In the genomic region with DNA sequence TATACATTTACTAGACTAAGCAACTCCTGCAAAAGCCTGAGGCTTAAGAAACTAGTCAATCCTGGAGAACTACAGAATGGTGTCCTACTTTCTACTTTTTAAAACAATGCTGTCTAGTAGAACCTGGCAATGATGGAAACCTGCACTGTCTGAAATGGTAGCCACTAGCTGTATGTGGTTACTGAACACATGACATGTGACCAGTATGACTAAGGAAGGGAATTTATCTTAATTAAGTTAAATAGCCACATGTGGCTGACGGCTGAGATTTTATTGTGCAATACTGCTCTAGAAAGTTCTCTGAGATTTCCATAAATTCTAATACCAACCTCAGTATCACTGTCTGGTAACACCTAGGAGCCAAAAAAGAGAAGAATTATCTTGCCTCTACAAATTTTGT, we compare ENCODE assay signal across 15 cellular contexts. TPM values are rescaled to one million over a fixed set of nuclear protein-coding genes. Genes with fewer than 3 reads are reported as not detected.
A peak's percentile ranks its signal among the peaks of the same experiment; 100 is the strongest.
DNase-seq lines count a peak whose midpoint lies in the region; ATAC-seq and TF ChIP-seq lines count a peak whose summit lies in the region.
"Had no signal": no experiment of that assay in that cellular context is flagged by ENCODE, and none has a peak within 500 bp of the region (broad histone marks: within the 10 kb centered on the region; RNA-seq: fewer than 3 reads in every experiment).

No MANE protein-coding gene starts in this region.

- POLR2A ChIA-PET in AG04450 (lab: Yijun Ruan, JAX): interaction anchor here (1.1 kb wide), 1 partner anchor 117 kb away, joined by 3 read pairs; a partner anchor contains a TSS
- POLR2A ChIA-PET in MCF 10A (lab: Yijun Ruan, JAX): interaction anchor here (0.6 to 1.5 kb wide), 8 partner anchors 8 to 119 kb away, joined by 3 to 9 read pairs (median 3); no protein-coding TSS in a partner anchor

- peaks cover 74% of the 10 kb centered on the region for H3K36me3 Mint-ChIP-seq in MCF 10A (ENCODE audit: insufficient read depth, unreplicated experiment)

- CTCF ChIA-PET in AG04450 (lab: Charles Lee) (interaction anchor here (0.9 kb wide), 1 partner anchor 91 kb away, joined by 3 read pairs; no protein-coding TSS in a partner anchor), MCF 10A (lab: Yijun Ruan, JAX) (interaction anchor here (0.7 to 1.3 kb wide), 3 partner anchors 14 to 90 kb away, joined by 3 to 10 read pairs (median 3); no protein-coding TSS in a partner anchor)

- peak overlapping the region; percentile 20 for H3K27ac Mint-ChIP-seq in MCF 10A (ENCODE audit: low read depth, unreplicated experiment)

- DNase-seq in AG04450 (ENCODE audit: low read depth, low spot score) (peak; percentile 13), LHCN-M2 (ENCODE audit: low read depth) (peak; percentile 57), MCF 10A (ENCODE audit: unreplicated experiment) (peak; percentile 48), left lung (no peak), NCI-H748 (lab: John Stamatoyannopoulos, UW; ENCODE audit: unreplicated experiment) (no peak), NCI-H510A (lab: John Stamatoyannopoulos, UW) (no peak), H7 (no peak), cerebellum (ENCODE audit: low spot score) (no peak)
- DNase-seq: ACHN; activated CD4-positive, alpha-beta T cell treated with anti-CD3 and anti-CD28 coated beads for 1 hour; cerebellar nuclear complex; left ventricle myocardium superior; NCI-H1417; NCI-H774; testis had no signal

- H3K4me1 Mint-ChIP-seq in MCF 10A (ENCODE audit: insufficient read depth, unreplicated experiment): peaks cover 19% of the 10 kb centered on the region

- ATAC-seq in left lung: peak; percentile 69
- ATAC-seq: left ventricle myocardium superior had no signal

- TF ChIP-seq CTCF in AG04450 (IDR thresholded peaks at IDR 0.05; ENCODE audit: low read depth, low read length) (no peak), MCF 10A (IDR thresholded peaks at IDR 0.05; ENCODE audit: unreplicated experiment) (no peak), left lung (IDR thresholded peaks at IDR 0.05) (no peak)

- H3K9me3 ChIP-seq in AG04450 (ENCODE audit: control insufficient read depth, insufficient read depth, low read length) (no peaks in the 10 kb centered on the region), left lung (no peaks in the 10 kb centered on the region)
- H3K9me3 ChIP-seq: testis had no signal

- intact Hi-C loops in MCF 10A (cut with micrococcal nuclease) (no loop called here), left lung (cut with DNase I) (no loop called here)

- H3K36me3 ChIP-seq in left lung (peaks cover 0 to 46% of the 10 kb centered on the region in 2 donors), H7 (replicated peaks; ENCODE audit: control insufficient read depth, insufficient read depth, low read length) (no peaks in the 10 kb centered on the region)

- peaks cover 0 to 19% of the 10 kb centered on the region in 2 donors for H3K4me1 ChIP-seq in left lung
- H3K4me1 ChIP-seq: testis had no signal

- no peaks in the 10 kb centered on the region for H3K27me3 Mint-ChIP-seq in MCF 10A (ENCODE audit: insufficient read depth, unreplicated experiment)

- BruUV-seq in MCF 10A (replicated peaks; lab: Mats Ljungman, UMichigan): no TSS peak

- no peaks in the 10 kb centered on the region for H3K9me3 Mint-ChIP-seq in MCF 10A (ENCODE audit: unreplicated experiment)

- no peaks in the 10 kb centered on the region for H3K27me3 ChIP-seq in AG04450 (ENCODE audit: control insufficient read depth, insufficient read depth, low read length)
- no peaks in the 10 kb centered on the region for H3K27me3 ChIP-seq in left lung
- H3K27me3 ChIP-seq in H7 (ENCODE audit: control insufficient read depth, insufficient read depth, low read length): no peaks in the 10 kb centered on the region
- H3K27me3 ChIP-seq: testis had no signal

- H3K4me3 ChIP-seq in AG04450 (ENCODE audit: low read depth, low read length) (no peak overlapping the region), left lung (no peak overlapping the region), H7 (ENCODE audit: insufficient read depth, low read depth, low read length) (no peak overlapping the region)
- H3K4me3 ChIP-seq: testis had no signal

- no peak overlapping the region for H3K4me3 Mint-ChIP-seq in MCF 10A (ENCODE audit: unreplicated experiment)

- H3K27ac ChIP-seq in AG04450 (ENCODE audit: low read depth, low read length): no peak overlapping the region
- H3K27ac ChIP-seq in left lung: peak overlapping the region in 1 of 2 donors; percentile 45
- H3K27ac ChIP-seq: testis had no signal

RNA-seq across cellular contexts. Expression of a gene that starts 44.9 kb away (rescaled TPM):
- 8.1 and 13.1 TPM in 2 replicates for polyA plus RNA-seq in AG04450 (2011; rRNA removed)
- 30.5 and 44.7 TPM in 2 replicates for polyA minus RNA-seq in AG04450 (2011; rRNA and poly(A)+ RNA removed)
- total RNA-seq in LHCN-M2 (2014; rRNA removed): 10.6 and 12.4 TPM in 2 replicates
- 1.8 TPM for polyA plus RNA-seq in LHCN-M2 (2012)
- total RNA-seq in MCF 10A (2022): 20.5 and 23.4 TPM in 2 replicates
- total RNA-seq in left lung: 10 to 100 TPM; 19.2 to 23.7 TPM
- total RNA-seq in H7 (2014; rRNA removed; shearing (Covaris generic)): 6.1 and 11.7 TPM in 2 replicates
- 139 TPM for total RNA-seq in cerebellum

Comparison
In these comparisons a context has a peak if more than half of its experiments do, and no peak if none do; other contexts are left out.
1. DNase-seq: peak in AG04450 (single experiment), LHCN-M2 (single experiment) and MCF 10A (single experiment); none in left lung (0 of 2), NCI-H748 (single experiment), NCI-H510A (single experiment), H7 (single experiment) and cerebellum (single experiment).